ENCODE assay signal across 1 cellular context in genomic region chr11:65112226-65112550, GRCh38.
TF ChIP-seq lines count a peak whose summit lies in the region.

No MANE protein-coding gene starts in this region.

TF ChIP-seq in H1, 55 proteins besides CTCF, POLR2A, EP300 and RAD21:
- TF ChIP-seq RFX5 (IDR thresholded peaks at IDR 0.05; ENCODE audit: borderline replicate concordance, low read depth, low read length) (no peak), TAF1 (IDR thresholded peaks at IDR 0.05; ENCODE audit: low read depth, low read length) (no peak), CHD2 (IDR thresholded peaks at IDR 0.05; ENCODE audit: low read length) (no peak), KDM5A (IDR thresholded peaks at IDR 0.05; ENCODE audit: low read length) (no peak), EGR1 (IDR thresholded peaks at IDR 0.05; ENCODE audit: borderline replicate concordance, low read depth, low read length) (no peak), SIX5 (IDR thresholded peaks at IDR 0.05; ENCODE audit: low read depth, low read length) (no peak), POLR2AphosphoS5 (IDR thresholded peaks at IDR 0.05; ENCODE audit: low read depth, low read length) (no peak)
- TF ChIP-seq, protein P1, sequence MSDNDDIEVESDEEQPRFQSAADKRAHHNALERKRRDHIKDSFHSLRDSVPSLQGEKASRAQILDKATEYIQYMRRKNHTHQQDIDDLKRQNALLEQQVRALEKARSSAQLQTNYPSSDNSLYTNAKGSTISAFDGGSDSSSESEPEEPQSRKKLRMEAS (IDR thresholded peaks at IDR 0.05): no peak
